Comparison of ENCODE assay signal across 33 cellular contexts in the genomic region with DNA sequence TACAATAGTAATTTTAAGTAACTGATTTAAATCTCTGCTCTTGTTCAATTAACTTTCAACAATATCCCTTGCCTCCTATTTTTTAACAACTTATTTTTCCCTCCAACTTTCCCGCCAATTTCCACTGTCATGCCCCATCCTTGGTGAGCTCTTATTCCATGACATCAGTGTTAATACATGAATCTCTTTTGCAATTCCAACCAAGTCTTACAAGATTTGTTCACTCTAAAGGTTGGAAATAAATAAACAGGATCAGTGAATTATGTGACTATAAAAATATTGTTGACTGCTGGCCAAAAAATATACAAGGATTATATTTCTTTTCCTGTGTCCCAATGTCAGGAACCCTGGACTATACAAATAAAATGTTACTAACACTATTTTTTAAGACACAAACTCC. TPM values are rescaled to one million over a fixed set of nuclear protein-coding genes. Genes with fewer than 3 reads are reported as not detected.
"Had no signal": no experiment of that assay in that cellular context is flagged by ENCODE, and none has a peak within 500 bp of the region (broad histone marks: within the 10 kb centered on the region; RNA-seq: fewer than 3 reads in every experiment).

No MANE protein-coding gene starts in this region.

- H3K4me1 ChIP-seq: adrenal gland, body of pancreas had no signal

- FAIRE-seq: bronchial epithelial cell, K562 had no signal

- ATAC-seq: activated T-cell treated with anti-CD3 and anti-CD28 coated beads, Interleukin-2, amount 50 U/mL, for 72 hours; body of pancreas; K562; Panc1; Right ventricle myocardium inferior had no signal

- H3K4me3 ChIP-seq: adrenal gland, body of pancreas, K562 had no signal

- H3K4me3 Mint-ChIP-seq: activated CD4-positive, alpha-beta memory T cell treated with anti-CD3 and anti-CD28 coated beads, Interleukin-2, amount 10 ng/mL, durations not matched to agents 7 days and 5 days; activated CD4-positive, alpha-beta T cell treated with anti-CD3 and anti-CD28 coated beads, Interleukin-2, amount 10 ng/mL, durations not matched to agents 7 days and 5 days; activated naive CD4-positive, alpha-beta T cell treated with anti-CD3 and anti-CD28 coated beads, Interleukin-2, amount 10 ng/mL, durations not matched to agents 7 days and 5 days; activated naive CD8-positive, alpha-beta T cell treated with anti-CD3 and anti-CD28 coated beads for 36 hours; activated T-cell treated with anti-CD3 and anti-CD28 coated beads, Interleukin-2, amount 50 U/mL, for 72 hours had no signal

- H3K9ac ChIP-seq: SK-N-SH had no signal

- H3K27me3 Mint-ChIP-seq: activated CD4-positive, alpha-beta memory T cell treated with anti-CD3 and anti-CD28 coated beads, Interleukin-2, amount 10 ng/mL, durations not matched to agents 7 days and 5 days; activated CD4-positive, alpha-beta T cell treated with anti-CD3 and anti-CD28 coated beads, Interleukin-2, amount 10 ng/mL, durations not matched to agents 7 days and 5 days; activated naive CD4-positive, alpha-beta T cell treated with anti-CD3 and anti-CD28 coated beads, Interleukin-2, amount 10 ng/mL, durations not matched to agents 7 days and 5 days; activated naive CD8-positive, alpha-beta T cell treated with anti-CD3 and anti-CD28 coated beads for 36 hours had no signal

- H3K36me3 Mint-ChIP-seq: activated naive CD4-positive, alpha-beta T cell treated with anti-CD3 and anti-CD28 coated beads, Interleukin-2, amount 10 ng/mL, durations not matched to agents 7 days and 5 days; activated naive CD8-positive, alpha-beta T cell treated with anti-CD3 and anti-CD28 coated beads for 36 hours had no signal

- H3K27ac ChIP-seq: adrenal gland, body of pancreas, VCaP had no signal

- H3K27me3 ChIP-seq: adrenal gland, body of pancreas had no signal

- H3K36me3 ChIP-seq: adrenal gland had no signal

- H3K4me2 ChIP-seq: SK-N-SH had no signal

- DNase-seq: activated CD4-positive, alpha-beta memory T cell treated with anti-CD3 and anti-CD28 coated beads, Interleukin-2, amount 10 ng/mL, durations not matched to agents 7 days and 5 days; activated CD4-positive, alpha-beta T cell treated with anti-CD3 and anti-CD28 coated beads, Interleukin-2, amount 10 ng/mL, durations not matched to agents 7 days and 5 days; activated CD4-positive, CD25-positive, alpha-beta regulatory T cell; activated gamma-delta T cell treated with Interleukin-2 at 50 U/mL for 16 hours; activated naive CD4-positive, alpha-beta T cell treated with anti-CD3 and anti-CD28 coated beads, Interleukin-2, amount 10 ng/mL, durations not matched to agents 7 days and 5 days; activated naive CD8-positive, alpha-beta T cell treated with anti-CD3 and anti-CD28 coated beads for 36 hours; activated T-cell treated with anti-CD3 and anti-CD28 coated beads for 4 hours; activated T-cell treated with anti-CD3 and anti-CD28 coated beads, Interleukin-2, amount 50 U/mL, for 72 hours; adrenal gland; aorta; body of pancreas; central memory CD4-positive, alpha-beta T cell; Karpas-422; NCI-H1048; NCI-H146; NCI-H187 treated with DMSO at 0.1 percent for 48 hours; NCI-H2171; NCI-H2227 treated with DMSO at 0.1 percent for 48 hours; NCI-H526 treated with DMSO at 0.1 percent for 48 hours; NCI-H82; RPMI8226; SK-N-SH; T-helper 1 cell had no signal

- H3K9me3 ChIP-seq: adrenal gland, body of pancreas, SK-N-SH had no signal

- H3K4me1 Mint-ChIP-seq: activated CD4-positive, alpha-beta memory T cell treated with anti-CD3 and anti-CD28 coated beads, Interleukin-2, amount 10 ng/mL, durations not matched to agents 7 days and 5 days; activated CD4-positive, alpha-beta T cell treated with anti-CD3 and anti-CD28 coated beads, Interleukin-2, amount 10 ng/mL, durations not matched to agents 7 days and 5 days; activated naive CD4-positive, alpha-beta T cell treated with anti-CD3 and anti-CD28 coated beads, Interleukin-2, amount 10 ng/mL, durations not matched to agents 7 days and 5 days; activated naive CD8-positive, alpha-beta T cell treated with anti-CD3 and anti-CD28 coated beads for 36 hours had no signal

- H3K27ac Mint-ChIP-seq: activated CD4-positive, alpha-beta memory T cell treated with anti-CD3 and anti-CD28 coated beads, Interleukin-2, amount 10 ng/mL, durations not matched to agents 7 days and 5 days; activated CD4-positive, alpha-beta T cell treated with anti-CD3 and anti-CD28 coated beads, Interleukin-2, amount 10 ng/mL, durations not matched to agents 7 days and 5 days; activated naive CD4-positive, alpha-beta T cell treated with anti-CD3 and anti-CD28 coated beads, Interleukin-2, amount 10 ng/mL, durations not matched to agents 7 days and 5 days; activated naive CD8-positive, alpha-beta T cell treated with anti-CD3 and anti-CD28 coated beads for 36 hours; activated T-cell treated with anti-CD3 and anti-CD28 coated beads, Interleukin-2, amount 50 U/mL, for 72 hours; activated T-helper 2 cell treated with anti-CD3 and anti-CD28 coated beads, Interferon-gamma antibody, Interleukin-2, Interleukin-4, amounts not matched to agents 10 μg/mL and 5 μg/mL and 100 μg/mL, durations not matched to agents 14 hours and 24 hours and 36 hours had no signal

RNA-seq across cellular contexts. Expression of a gene that starts 21.0 kb away (rescaled TPM):
- total RNA-seq: activated CD4-positive, alpha-beta memory T cell treated with anti-CD3 and anti-CD28 coated beads, Interleukin-2, amount 10 ng/mL, durations not matched to agents 7 days and 5 days; activated CD4-positive, alpha-beta T cell treated with anti-CD3 and anti-CD28 coated beads, Interleukin-2, amount 10 ng/mL, durations not matched to agents 7 days and 5 days; activated CD8-positive, alpha-beta memory T cell treated with anti-CD3 and anti-CD28 coated beads for 36 hours; activated naive CD8-positive, alpha-beta T cell treated with anti-CD3 and anti-CD28 coated beads for 36 hours; activated T-cell treated with anti-CD3 and anti-CD28 coated beads, Interleukin-2, amount 50 U/mL, for 72 hours; activated T-helper 2 cell treated with anti-CD3 and anti-CD28 coated beads, Interferon-gamma antibody, Interleukin-2, Interleukin-4, amounts not matched to agents 10 μg/mL and 5 μg/mL and 100 μg/mL, durations not matched to agents 14 hours and 24 hours and 36 hours; M059J; OCI-LY7; T-helper 2 cell treated with Interferon-gamma antibody and Interleukin-4, amounts not matched to agents 100 ng/mL and 5 ng/mL, for 36 hours had no signal
